26 cellular contexts compared by ENCODE assay signal in genomic region chr15:65695073-65695472, GRCh38.
"Had no signal": no experiment of that assay in that cellular context is flagged by ENCODE, and none has a peak within 500 bp of the region (broad histone marks: within the 10 kb centered on the region; RNA-seq: fewer than 3 reads in every experiment).

No MANE protein-coding gene starts in this region.

- H3K4me3 ChIP-seq: colonic mucosa, esophagus muscularis mucosa, heart right ventricle, left lung, prostate gland, right atrium auricular region, suprapubic skin, transverse colon, upper lobe of right lung, uterus had no signal

- H3K36me3 ChIP-seq: colonic mucosa, prostate gland, uterus had no signal

- H3K9me3 Mint-ChIP-seq: dendritic cell treated with granulocyte-macrophage colony-stimulating factor and Interleukin-4, amounts not matched to agents 40 ng/mL and 50 ng/mL, for 4 days; endodermal cell; naive thymus-derived CD8-positive, alpha-beta T cell; nephron progenitor cell; stimulated activated memory B cell treated with anti-CD40 and anti-IgM and Interleukin-4, amounts not matched to agents 10 μg/mL and 1 μg/mL and 100 μg/mL, for 72 hours had no signal

- H3K4me1 ChIP-seq: colonic mucosa, esophagus muscularis mucosa, heart right ventricle, left lung, prostate gland, right atrium auricular region, suprapubic skin, transverse colon, upper lobe of right lung, uterus had no signal

- DNase-seq: colonic mucosa; effector CD8-positive, alpha-beta T cell; endodermal cell; foreskin melanocyte; glutamatergic neuron; heart right ventricle; hippocampal formation; left cardiac atrium; left lung; mesendoderm; naive thymus-derived CD8-positive, alpha-beta T cell; nephron progenitor cell; nucleus accumbens; stimulated activated CD4-positive, alpha-beta T cell treated with anti-CD3 and anti-CD28 coated beads, Interleukin-2, amount 100 ng/mL, for 24 hours; stimulated activated CD4-positive, alpha-beta T cell treated with anti-CD3 and anti-CD28 coated beads, Interleukin-4, amount 100 ng/mL, for 4 hours; stimulated activated naive CD8-positive, alpha-beta T cell treated with anti-CD3 and anti-CD28 coated beads, Interleukin-15, Interleukin-2, amounts not matched to agents 100 U/mL and 50 U/mL, for 24 hours; transverse colon; upper lobe of right lung; uterus had no signal

- H3K4me3 Mint-ChIP-seq: dendritic cell treated with granulocyte-macrophage colony-stimulating factor and Interleukin-4, amounts not matched to agents 40 ng/mL and 50 ng/mL, for 4 days; endodermal cell; naive thymus-derived CD8-positive, alpha-beta T cell; nephron progenitor cell; stimulated activated memory B cell treated with anti-CD40 and anti-IgM and Interleukin-4, amounts not matched to agents 10 μg/mL and 1 μg/mL and 100 μg/mL, for 72 hours had no signal

- H3K27me3 Mint-ChIP-seq: dendritic cell treated with granulocyte-macrophage colony-stimulating factor and Interleukin-4, amounts not matched to agents 40 ng/mL and 50 ng/mL, for 4 days; naive thymus-derived CD8-positive, alpha-beta T cell; stimulated activated memory B cell treated with anti-CD40 and anti-IgM and Interleukin-4, amounts not matched to agents 10 μg/mL and 1 μg/mL and 100 μg/mL, for 72 hours had no signal

- H3K27me3 ChIP-seq: colonic mucosa, esophagus muscularis mucosa, heart right ventricle, left lung, right atrium auricular region, suprapubic skin, transverse colon, upper lobe of right lung, uterus had no signal

- H3K9me3 ChIP-seq: colonic mucosa, esophagus muscularis mucosa, heart right ventricle, left lung, prostate gland, right atrium auricular region, suprapubic skin, transverse colon, upper lobe of right lung, uterus had no signal

- H3K4me1 Mint-ChIP-seq: endodermal cell; naive thymus-derived CD8-positive, alpha-beta T cell; nephron progenitor cell; stimulated activated memory B cell treated with anti-CD40 and anti-IgM and Interleukin-4, amounts not matched to agents 10 μg/mL and 1 μg/mL and 100 μg/mL, for 72 hours had no signal

- H3K27ac Mint-ChIP-seq: dendritic cell treated with granulocyte-macrophage colony-stimulating factor and Interleukin-4, amounts not matched to agents 40 ng/mL and 50 ng/mL, for 4 days; endodermal cell; naive thymus-derived CD8-positive, alpha-beta T cell; nephron progenitor cell; stimulated activated memory B cell treated with anti-CD40 and anti-IgM and Interleukin-4, amounts not matched to agents 10 μg/mL and 1 μg/mL and 100 μg/mL, for 72 hours had no signal

- ATAC-seq: heart right ventricle; left cardiac atrium; left lung; naive thymus-derived CD8-positive, alpha-beta T cell; sciatic nerve; stimulated activated memory B cell treated with anti-CD40 and anti-IgM and Interleukin-4, amounts not matched to agents 10 μg/mL and 1 μg/mL and 100 μg/mL, for 72 hours; stimulated activated naive CD8-positive, alpha-beta T cell treated with anti-CD3 and anti-CD28 coated beads, Interleukin-15, Interleukin-2, amounts not matched to agents 100 U/mL and 50 U/mL, for 24 hours; upper lobe of right lung had no signal

- H3K27ac ChIP-seq: colonic mucosa, esophagus muscularis mucosa, heart right ventricle, left lung, prostate gland, right atrium auricular region, suprapubic skin, transverse colon, upper lobe of right lung, uterus had no signal
